Comparison of ENCODE assay signal across 8 cellular contexts in the genomic region with DNA sequence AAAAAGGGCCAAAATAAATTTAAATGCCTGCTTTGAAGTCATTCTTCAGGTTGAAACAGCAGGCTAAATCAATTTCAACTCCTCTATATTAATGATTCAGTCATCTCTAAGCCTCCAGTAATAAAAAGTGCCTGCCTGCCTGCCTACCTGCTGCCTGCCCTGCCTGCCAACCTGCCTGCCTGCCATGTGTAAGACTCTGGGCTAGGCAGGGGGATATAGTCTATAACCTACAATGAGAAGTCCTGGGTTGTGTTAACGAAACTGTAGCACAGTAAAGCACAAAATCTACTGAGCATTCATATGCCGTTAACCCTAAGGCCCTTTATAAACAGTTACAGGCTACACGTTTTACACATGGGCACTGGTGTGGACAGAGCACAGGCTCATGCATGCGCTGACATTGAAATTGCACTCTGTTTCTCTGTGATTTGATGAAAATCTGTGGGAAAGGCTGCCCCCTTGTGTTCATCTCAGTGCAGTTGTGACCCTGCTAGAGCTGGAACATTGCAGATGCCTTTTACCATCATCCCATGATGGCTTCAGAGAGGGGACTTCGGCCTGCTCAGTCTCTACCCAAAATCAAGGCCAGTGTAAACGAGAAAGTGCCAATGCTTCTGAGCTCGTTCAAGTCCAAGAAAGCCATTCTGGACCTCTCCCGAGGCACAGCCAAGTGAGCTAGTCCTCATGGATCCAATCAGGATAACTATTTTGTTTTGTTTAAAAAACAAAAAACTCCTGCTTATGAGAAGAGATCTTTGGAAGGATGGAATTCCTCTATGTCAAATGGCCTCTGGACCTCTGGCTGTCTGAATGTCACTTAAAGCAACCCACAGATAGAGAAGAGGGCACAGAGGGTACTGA.
DNase-seq lines count a peak whose midpoint lies in the region; TF ChIP-seq lines count a peak whose summit lies in the region.

No MANE protein-coding gene starts in this region.

- H3K4me3 Mint-ChIP-seq in glutamatergic neuron (ENCODE audit: unreplicated experiment) = no peak overlapping the region

- in situ Hi-C loops in GM23248 (cut with MboI) = loop anchor here (25.0 kb wide), 1 partner anchor 711 kb away; no protein-coding TSS in a partner anchor

- peaks cover 2% of the 10 kb centered on the region; the same call in 1 of the 2 replicates for H3K79me2 ChIP-seq in GM23248 (ENCODE audit: insufficient read depth)

- no peaks in the 10 kb centered on the region for H3K9me2 ChIP-seq in GM23248 (ENCODE audit: insufficient read depth)

- peaks cover 4% of the 10 kb centered on the region for H3K4me1 Mint-ChIP-seq in glutamatergic neuron (ENCODE audit: low read depth, unreplicated experiment)

- intact Hi-C loops in posterior vena cava (cut with DNase I) = no loop called here

- H2AFZ ChIP-seq in GM23248 = no peak overlapping the region

- H4K20me1 ChIP-seq in GM23248 (ENCODE audit: insufficient read depth) = no peaks in the 10 kb centered on the region

- H3K36me3 ChIP-seq in GM23248 (ENCODE audit: low read depth) = 0 out of 2 replicates have a peak, but pooled peaks cover 1% of the 10 kb centered on the region

- no peaks in the 10 kb centered on the region for H3K9me3 ChIP-seq in GM23248 (ENCODE audit: low read depth)

- H3K9me3 Mint-ChIP-seq in glutamatergic neuron (ENCODE audit: unreplicated experiment) = no peaks in the 10 kb centered on the region

- peaks cover 3% of the 10 kb centered on the region; the same call in 1 of the 2 replicates for H3F3A ChIP-seq in GM23248 (ENCODE audit: insufficient read depth)

- H3K27ac ChIP-seq in GM23248 = no peak overlapping the region

- H3K9ac ChIP-seq in GM23248 = no peak overlapping the region

- TF ChIP-seq CTCF in GM10248 (IDR thresholded peaks at IDR 0.05; ENCODE audit: control extremely low read depth, extremely low read depth, low read depth, missing control alignments) (peak; percentile 88), glutamatergic neuron (IDR thresholded peaks at IDR 0.05; ENCODE audit: partially characterized antibody, unreplicated experiment) (peak; percentile 83)

- DNase-seq in GM10248 (ENCODE audit: extremely low spot score) = peak; percentile 63
- peak; percentile 83 for DNase-seq in GM23248
- DNase-seq in LHCN-M2 (ENCODE audit: low read depth) = peak; percentile 71
- peak; percentile 68 for DNase-seq in SK-N-DZ (ENCODE audit: low spot score)
- DNase-seq in activated naive CD4-positive, alpha-beta T cell treated with anti-CD3 and anti-CD28 coated beads, Interleukin-2, amount 50 U/mL, for 16 hours = peak; percentile 45
- peak; percentile 76 for DNase-seq in glutamatergic neuron
- DNase-seq in posterior vena cava (ENCODE audit: low spot score) = peak; percentile 82
- no peak for DNase-seq in DMS79 treated with DMSO at 0.1 percent for 48 hours (lab: John Stamatoyannopoulos, UW)

- H3K27ac Mint-ChIP-seq in glutamatergic neuron (ENCODE audit: unreplicated experiment) = no peak overlapping the region

- H3K4me2 ChIP-seq in GM23248 (ENCODE audit: unreplicated experiment) = no peak overlapping the region

- no peaks in the 10 kb centered on the region for H3K27me3 Mint-ChIP-seq in glutamatergic neuron (ENCODE audit: unreplicated experiment)

- H3K4me3 ChIP-seq in GM23248 = no peak overlapping the region

- no peaks in the 10 kb centered on the region for H3K27me3 ChIP-seq in GM23248 (replicated peaks; ENCODE audit: insufficient read depth)

- 10 to 12% methylated on average over 8 of the region's 8 CpGs for WGBS in GM23248 (ENCODE audit: low coverage in 1 of 2, low lambda C conversion rate in 2 of 2, missing lambda C conversion rate in 2 of 2), 2 experiments

- peaks cover 4% of the 10 kb centered on the region for H3K4me1 ChIP-seq in GM23248 (ENCODE audit: insufficient read depth)

- POLR2A ChIA-PET in GM10248 (lab: Yijun Ruan, JAX) = no interaction called here

- H3K36me3 Mint-ChIP-seq in glutamatergic neuron (ENCODE audit: unreplicated experiment) = no peaks in the 10 kb centered on the region

- CTCF ChIA-PET in GM10248 (lab: Yijun Ruan, JAX) = interaction anchor here (0.6 to 1.2 kb wide), 15 partner anchors 10 to 788 kb away, joined by 3 to 39 read pairs (median 4); no protein-coding TSS in a partner anchor
